ENCODE assay signal across 30 cellular contexts in genomic region chr16:5350118-5350517, GRCh38.
A peak's percentile ranks its signal among the peaks of the same experiment; 100 is the strongest.
DNase-seq lines count a peak whose midpoint lies in the region; ATAC-seq, FAIRE-seq and TF ChIP-seq lines count a peak whose summit lies in the region.
"Had no signal": no experiment of that assay in that cellular context is flagged by ENCODE, and none has a peak within 500 bp of the region (broad histone marks: within the 10 kb centered on the region; RNA-seq: fewer than 3 reads in every experiment).

No MANE protein-coding gene starts in this region.

- intact Hi-C loops in Right ventricle myocardium superior (cut with DNase I), result no loop called here

- H3K4me3 ChIP-seq in MG63 (no peak overlapping the region), WERI-Rb-1 (ENCODE audit: low read depth, low read length) (peak overlapping the region; percentile 27)
- H3K4me3 ChIP-seq: ascending aorta, GM12878, K562, Peyer's patch, prostate gland, sigmoid colon, tibial artery had no signal

- TF ChIP-seq POLR2A in GM12892 (IDR thresholded peaks at IDR 0.05; ENCODE audit: low read depth, low read length), result no peak

- peaks cover 2% of the 10 kb centered on the region; the same call in 1 of the 2 replicates for H3K27me3 ChIP-seq in MG63
- no peaks in the 10 kb centered on the region for H3K27me3 ChIP-seq in WERI-Rb-1 (ENCODE audit: insufficient read depth, low read depth, severe bottlenecking)
- H3K27me3 ChIP-seq: ascending aorta, Peyer's patch, sigmoid colon, tibial artery had no signal

- DNase-seq in DMS79 treated with DMSO at 0.1 percent for 48 hours (lab: John Stamatoyannopoulos, UW) (peak; percentile 81), MG63 (peak; percentile 30), WERI-Rb-1 (peak; percentile 65), left kidney (ENCODE audit: low read depth, low spot score) (peak; percentile 16), NCI-H748 (lab: John Stamatoyannopoulos, UW; ENCODE audit: unreplicated experiment) (no peak), Right ventricle myocardium superior (no peak), GM12892 (ENCODE audit: insufficient read length) (no peak)
- DNase-seq in activated CD4-positive, alpha-beta T cell treated with anti-CD3 and anti-CD28 coated beads, Interleukin-2, amount 50 U/mL, for 4 hours, result no peak
- DNase-seq: activated B cell treated with CpG ODN at 0.5 μM for 24 hours; activated CD4-positive, alpha-beta T cell treated with anti-CD3 and anti-CD28 coated beads, Interleukin-2, amount 10 ng/mL, durations not matched to agents 7 days and 5 days; activated gamma-delta T cell; activated T-cell treated with anti-CD3 and anti-CD28 coated beads, Interleukin-2, amount 50 U/mL, for 24 hours; CD8-positive, alpha-beta T cell; EL; HFFc6; NCI-H1105; NCI-H2171 treated with DMSO at 0.1 percent for 48 hours; NCI-H526; Peyer's patch; SIG-M5; sigmoid colon; stimulated activated CD4-positive, alpha-beta T cell treated with anti-CD3 and anti-CD28 coated beads, Interleukin-4, amount 100 ng/mL, for 24 hours; T1000; tibial artery had no signal

- peak overlapping the region; percentile 86 for H3K27ac ChIP-seq in WERI-Rb-1
- H3K27ac ChIP-seq: ascending aorta, Peyer's patch, prostate gland, sigmoid colon, tibial artery had no signal

- H3K9me3 ChIP-seq in MG63 (no peaks in the 10 kb centered on the region), WERI-Rb-1 (ENCODE audit: severe bottlenecking) (no peaks in the 10 kb centered on the region)
- H3K9me3 ChIP-seq: ascending aorta, Peyer's patch, prostate gland, sigmoid colon, tibial artery had no signal

- no peaks in the 10 kb centered on the region for H3K36me3 ChIP-seq in MG63
- no peaks in the 10 kb centered on the region for H3K36me3 ChIP-seq in WERI-Rb-1
- H3K36me3 ChIP-seq: ascending aorta, Peyer's patch, prostate gland, sigmoid colon, tibial artery had no signal

- no peak for FAIRE-seq in GM12892 (lab: Jason Lieb, UNC)
- FAIRE-seq: GM12878, HTR-8/SVneo, K562, keratinocyte had no signal

- TF ChIP-seq CTCF in WERI-Rb-1 (IDR thresholded peaks at IDR 0.05; ENCODE audit: low read depth, low read length), result peak; percentile 40; the same call in 1 of the 2 replicates

- ATAC-seq in Right ventricle myocardium superior (ENCODE audit: poor library complexity), result no peak
- ATAC-seq: CD8-positive, alpha-beta T cell; GM12878; K562 had no signal

Comparison
In these comparisons a context has a peak if more than half of its experiments do, and no peak if none do; other contexts are left out.
1. DNase-seq: peak in DMS79 treated with DMSO at 0.1 percent for 48 hours (single experiment), MG63 (single experiment), WERI-Rb-1 (single experiment) and left kidney (single experiment); none in NCI-H748 (single experiment), activated CD4-positive, alpha-beta T cell treated with anti-CD3 and anti-CD28 coated beads, Interleukin-2, amount 50 U/mL, for 4 hours (0 of 2), Right ventricle myocardium superior (single experiment) and GM12892 (single experiment).